Comparison of ENCODE assay signal across 8 cellular contexts in the genomic region with DNA sequence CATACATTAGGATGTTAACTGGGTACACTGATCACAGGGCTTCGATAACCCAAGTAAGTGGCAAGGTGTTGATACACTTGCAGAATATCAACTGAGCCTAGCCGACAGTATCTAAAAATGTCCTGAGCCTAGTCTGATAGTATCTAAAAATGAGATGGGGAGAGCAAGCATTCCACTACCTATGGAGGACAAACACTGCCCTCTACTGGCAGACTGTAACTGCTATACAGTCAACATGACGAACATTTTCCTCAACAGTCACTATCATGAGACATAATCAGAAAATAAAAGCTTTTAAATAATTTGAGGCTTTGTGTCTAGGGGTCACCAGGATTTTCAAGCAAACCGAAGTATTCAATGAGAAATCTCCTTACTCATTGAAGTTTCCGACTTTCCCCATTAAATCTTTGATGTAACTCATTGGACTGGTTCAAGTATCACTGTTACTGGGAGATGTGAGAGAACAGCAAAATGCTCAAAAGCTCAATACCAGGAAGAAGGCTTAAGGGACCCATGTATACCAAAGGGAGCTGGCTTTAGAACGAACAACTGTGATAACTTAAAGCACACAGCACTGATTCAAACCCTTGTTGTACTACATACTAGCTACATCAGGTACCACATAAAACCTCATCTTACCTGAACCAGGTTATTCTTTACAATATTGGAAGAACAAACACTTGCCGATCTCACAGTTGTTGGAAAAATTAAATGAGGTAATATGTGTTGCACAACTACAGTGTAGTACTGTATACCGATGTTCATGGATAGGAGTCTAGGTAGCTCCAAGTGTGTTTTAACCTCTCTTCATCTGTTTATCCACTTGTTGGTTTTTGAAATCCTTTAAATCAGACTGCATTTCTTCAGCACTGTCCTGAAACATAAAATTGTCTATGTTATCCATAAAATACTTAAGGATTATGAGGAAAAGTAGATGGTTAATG.
A peak's percentile ranks its signal among the peaks of the same experiment; 100 is the strongest.
DNase-seq lines count a peak whose midpoint lies in the region; ATAC-seq, FAIRE-seq and TF ChIP-seq lines count a peak whose summit lies in the region.

No MANE protein-coding gene starts in this region.

- H3K9me3 Mint-ChIP-seq in nephron = no peaks in the 10 kb centered on the region

- DNase-seq in GM10248 (ENCODE audit: extremely low spot score) (peak; percentile 58), HTR-8/SVneo (ENCODE audit: insufficient read length, low spot score) (peak; percentile 63), NOMO-1 (lab: John Stamatoyannopoulos, UW; ENCODE audit: unreplicated experiment in 2 of 2) (peak; percentile 46 to 87), activated T-cell treated with anti-CD3 and anti-CD28 coated beads for 24 hours (ENCODE audit: low read depth) (peak; percentile 63), fibroblast of gingiva (ENCODE audit: low read depth) (peak; percentile 70), superior temporal gyrus (ENCODE audit: extremely low spot score) (peak; percentile 97)

- CTCF ChIA-PET in GM10248 (lab: Yijun Ruan, JAX) = interaction anchor here (0.6 to 10.1 kb wide), 49 partner anchors 8 to 438 kb away, joined by 3 to 372 read pairs (median 5); partner anchors contain the start of genes ELK4, NUCKS1, RAB29 and SLC45A3

- no peak overlapping the region for H3K4me3 Mint-ChIP-seq in nephron

- FAIRE-seq in HTR-8/SVneo (lab: Jason Lieb, UNC) = no peak

- H3K4me1 Mint-ChIP-seq in nephron = peaks cover 66% of the 10 kb centered on the region

- POLR2A ChIA-PET in GM10248 (lab: Yijun Ruan, JAX) = interaction anchor here (0.8 kb wide), 1 partner anchor 53 kb away, joined by 3 read pairs; no protein-coding TSS in a partner anchor

- peak; percentile 83 for TF ChIP-seq CTCF in GM10248 (IDR thresholded peaks at IDR 0.05; ENCODE audit: control extremely low read depth, extremely low read depth, low read depth, missing control alignments)
- TF ChIP-seq CTCF in nephron (IDR thresholded peaks at IDR 0.05; ENCODE audit: unreplicated experiment in 3 of 3) = peak; percentile 87 to 96 (median 91)

- H3K27ac Mint-ChIP-seq in nephron = peak overlapping the region; percentile 35 to 68 (median 35)

- no peaks in the 10 kb centered on the region for H3K27me3 Mint-ChIP-seq in nephron (ENCODE audit: low read depth)

- H3K36me3 Mint-ChIP-seq in nephron (ENCODE audit: low read depth) = peaks cover 49% of the 10 kb centered on the region

- ATAC-seq in HG03457 (IDR thresholded peaks at IDR 0.05; ENCODE audit: unreplicated experiment) = no peak
